Comparison of ENCODE assay signal across 23 cellular contexts in the genomic region with DNA sequence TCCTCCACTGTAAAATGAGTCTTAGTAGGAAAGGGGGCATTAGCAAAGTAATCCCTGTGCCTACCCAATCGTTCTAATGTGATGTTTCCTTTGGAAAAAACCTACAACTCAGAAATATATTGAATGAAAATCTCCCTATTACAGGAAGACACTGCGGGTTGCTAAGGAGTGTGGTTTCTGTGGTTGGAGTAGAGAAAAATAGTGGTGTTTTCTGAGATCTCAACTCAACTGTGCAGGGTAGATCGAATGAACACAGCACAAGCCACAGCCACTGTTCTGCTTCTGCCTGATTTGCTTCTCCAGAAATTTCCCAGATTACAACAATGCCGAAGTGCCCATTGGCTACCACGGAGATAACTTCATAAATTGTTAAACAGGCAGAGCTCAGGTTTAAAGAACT.
DNase-seq lines count a peak whose midpoint lies in the region; ATAC-seq and TF ChIP-seq lines count a peak whose summit lies in the region.
"Had no signal": no experiment of that assay in that cellular context is flagged by ENCODE, and none has a peak within 500 bp of the region (broad histone marks: within the 10 kb centered on the region; RNA-seq: fewer than 3 reads in every experiment).

No MANE protein-coding gene starts in this region.

- peaks cover 1% of the 10 kb centered on the region for H3K9me3 Mint-ChIP-seq in activated CD4-positive, alpha-beta memory T cell treated with anti-CD3 and anti-CD28 coated beads for 36 hours

- H3K4me1 ChIP-seq in smooth muscle cell (ENCODE audit: low read depth): no peaks in the 10 kb centered on the region
- H3K4me1 ChIP-seq: SJCRH30, uterus had no signal

- H3K4me3 ChIP-seq in SK-N-MC: peak overlapping the region; percentile 26; the same call in 1 of the 2 replicates
- H3K4me3 ChIP-seq in smooth muscle cell: no peak overlapping the region
- H3K4me3 ChIP-seq: esophagus muscularis mucosa, K562, SJCRH30, skin epidermis, uterus had no signal

- POLR2A ChIA-PET in activated CD4-positive, alpha-beta memory T cell treated with anti-CD3 and anti-CD28 coated beads for 36 hours (lab: Charles Lee): no interaction called here

- peak overlapping the region; percentile 61 for H2AFZ ChIP-seq in smooth muscle cell (ENCODE audit: low read depth)

- no peak for TF ChIP-seq CTCF in smooth muscle cell (IDR thresholded peaks at IDR 0.05; ENCODE audit: borderline replicate concordance, insufficient read depth, poor library complexity, severe bottlenecking)

- H3K36me3 Mint-ChIP-seq in activated CD4-positive, alpha-beta memory T cell treated with anti-CD3 and anti-CD28 coated beads for 36 hours: no peaks in the 10 kb centered on the region
- H3K36me3 Mint-ChIP-seq: activated naive CD8-positive, alpha-beta T cell treated with anti-CD3 and anti-CD28 coated beads for 36 hours; naive B cell had no signal

- no peak overlapping the region for H3K27ac Mint-ChIP-seq in activated CD4-positive, alpha-beta memory T cell treated with anti-CD3 and anti-CD28 coated beads for 36 hours
- H3K27ac Mint-ChIP-seq: activated naive CD8-positive, alpha-beta T cell treated with anti-CD3 and anti-CD28 coated beads for 36 hours; activated T-helper 1 cell treated with anti-CD3 and anti-CD28 coated beads, Interleukin-12 subunit alpha, Interleukin-12 subunit beta, Interleukin-2, Interleukin-4 antibody, amounts not matched to agents 30 ng/mL and 10 ng/mL and 1 ng/mL, durations not matched to agents 14 hours and 24 hours and 36 hours; B cell; naive B cell had no signal

- H3K36me3 ChIP-seq in SK-N-MC (ENCODE audit: insufficient read depth, low read length): no peaks in the 10 kb centered on the region
- H3K36me3 ChIP-seq in smooth muscle cell (ENCODE audit: low read depth): no peaks in the 10 kb centered on the region
- H3K36me3 ChIP-seq: esophagus muscularis mucosa, SJCRH30, uterus had no signal

- intact Hi-C loops in activated CD4-positive, alpha-beta memory T cell treated with anti-CD3 and anti-CD28 coated beads for 36 hours (cut with micrococcal nuclease): no loop called here

- no peaks in the 10 kb centered on the region for H3K4me1 Mint-ChIP-seq in activated CD4-positive, alpha-beta memory T cell treated with anti-CD3 and anti-CD28 coated beads for 36 hours (ENCODE audit: low read depth)
- H3K4me1 Mint-ChIP-seq: B cell, naive B cell had no signal

- 40% methylated on average over 5 of the region's 5 CpGs for WGBS in smooth muscle cell (ENCODE audit: low lambda C conversion rate)

- no peak overlapping the region for H3K27ac ChIP-seq in SK-N-MC
- H3K27ac ChIP-seq in smooth muscle cell (ENCODE audit: low read depth): peak overlapping the region; percentile 52
- H3K27ac ChIP-seq: esophagus muscularis mucosa, HL-60, SJCRH30, skin epidermis, uterus had no signal

- peak; percentile 55 for DNase-seq in SK-N-MC (ENCODE audit: low read depth, low spot score)
- DNase-seq in glomerular visceral epithelial cell (ENCODE audit: extremely low spot score): peak; percentile 81
- no peak for DNase-seq in smooth muscle cell (lab: John Stamatoyannopoulos, UW; ENCODE audit: unreplicated experiment)
- DNase-seq in activated CD4-positive, alpha-beta memory T cell treated with anti-CD3 and anti-CD28 coated beads for 36 hours: no peak
- DNase-seq: activated CD4-positive, CD25-positive, alpha-beta regulatory T cell; activated CD8-positive, alpha-beta memory T cell treated with anti-CD3 and anti-CD28 coated beads for 24 hours; activated naive CD8-positive, alpha-beta T cell treated with anti-CD3 and anti-CD28 coated beads for 36 hours; head of caudate nucleus; naive B cell; NCI-H1105 treated with DMSO at 0.1 percent for 48 hours; PC-3; SJCRH30; stimulated activated CD4-positive, alpha-beta T cell treated with anti-CD3 and anti-CD28 coated beads, Interleukin-4, amount 100 ng/mL, for 24 hours; uterus had no signal

- H3K4me3 Mint-ChIP-seq in activated CD4-positive, alpha-beta memory T cell treated with anti-CD3 and anti-CD28 coated beads for 36 hours: no peak overlapping the region
- H3K4me3 Mint-ChIP-seq: activated naive CD8-positive, alpha-beta T cell treated with anti-CD3 and anti-CD28 coated beads for 36 hours; activated T-helper 1 cell treated with anti-CD3 and anti-CD28 coated beads, Interleukin-12 subunit alpha, Interleukin-12 subunit beta, Interleukin-2, Interleukin-4 antibody, amounts not matched to agents 30 ng/mL and 10 ng/mL and 1 ng/mL, durations not matched to agents 14 hours and 24 hours and 36 hours; B cell; naive B cell had no signal

- CTCF ChIA-PET in activated CD4-positive, alpha-beta memory T cell treated with anti-CD3 and anti-CD28 coated beads for 36 hours (lab: Charles Lee): no interaction called here

- H3K9ac ChIP-seq in SK-N-MC (ENCODE audit: insufficient read length): no peak overlapping the region
- no peak overlapping the region for H3K9ac ChIP-seq in smooth muscle cell (ENCODE audit: low read depth)

- no peaks in the 10 kb centered on the region for H3K27me3 Mint-ChIP-seq in activated CD4-positive, alpha-beta memory T cell treated with anti-CD3 and anti-CD28 coated beads for 36 hours
- H3K27me3 Mint-ChIP-seq: B cell had no signal

- no peaks in the 10 kb centered on the region for H3K27me3 ChIP-seq in smooth muscle cell (ENCODE audit: low read depth)
- H3K27me3 ChIP-seq: esophagus muscularis mucosa, SJCRH30, uterus had no signal

- no peaks in the 10 kb centered on the region for H4K20me1 ChIP-seq in smooth muscle cell (ENCODE audit: low read depth)

- H3K9me3 ChIP-seq in SK-N-MC (ENCODE audit: low read depth, low read length) (no peaks in the 10 kb centered on the region), smooth muscle cell (replicated peaks; ENCODE audit: low read depth) (peaks cover 4% of the 10 kb centered on the region)
- H3K9me3 ChIP-seq: SJCRH30, uterus had no signal

- H3K4me2 ChIP-seq in smooth muscle cell: peak overlapping the region; percentile 31

- H3K79me2 ChIP-seq in smooth muscle cell (ENCODE audit: low read depth): no peaks in the 10 kb centered on the region

- peak; percentile 47 for ATAC-seq in HG03432 (IDR thresholded peaks at IDR 0.05; ENCODE audit: unreplicated experiment)
- no peak for ATAC-seq in GM21529 (IDR thresholded peaks at IDR 0.05; ENCODE audit: unreplicated experiment)
- ATAC-seq in HG03097 (IDR thresholded peaks at IDR 0.05; ENCODE audit: low FRiP score, unreplicated experiment): no peak
- ATAC-seq: K562, PC-3 had no signal

- H3F3A ChIP-seq in smooth muscle cell (ENCODE audit: low read depth): no peaks in the 10 kb centered on the region

Comparison
In these comparisons a context has a peak if more than half of its experiments do, and no peak if none do; other contexts are left out.
1. DNase-seq: peak in SK-N-MC (single experiment) and glomerular visceral epithelial cell (single experiment); none in smooth muscle cell (single experiment) and activated CD4-positive, alpha-beta memory T cell treated with anti-CD3 and anti-CD28 coated beads for 36 hours (single experiment).